Comparison of ENCODE assay signal across 12 cellular contexts in genomic region chr2:165471349-165471975, GRCh38. TPM values are rescaled to one million over a fixed set of nuclear protein-coding genes. Genes with fewer than 3 reads are reported as not detected.
DNase-seq lines count a peak whose midpoint lies in the region; TF ChIP-seq lines count a peak whose summit lies in the region.
"Had no signal": no experiment of that assay in that cellular context is flagged by ENCODE, and none has a peak within 500 bp of the region (broad histone marks: within the 10 kb centered on the region; RNA-seq: fewer than 3 reads in every experiment).

No MANE protein-coding gene starts in this region.

- peak overlapping the region; percentile 69 to 96 for H3K27ac ChIP-seq in SK-N-SH (ENCODE audit: low read depth in 2 of 2, low read length in 1 of 2)
- no peak overlapping the region for H3K27ac ChIP-seq in iPS-20b (ENCODE audit: low read length)
- H3K27ac ChIP-seq in stomach = no peak overlapping the region
- H3K27ac ChIP-seq: brain microvascular endothelial cell had no signal

- no peaks in the 10 kb centered on the region for H4K20me1 ChIP-seq in Loucy (ENCODE audit: insufficient read depth, low read length, poor library complexity, severe bottlenecking)
- H4K20me1 ChIP-seq in SK-N-SH (ENCODE audit: insufficient read depth) = no peaks in the 10 kb centered on the region

- H2AFZ ChIP-seq in Loucy (ENCODE audit: low read length) = no peak overlapping the region
- peak overlapping the region; percentile 49; the same call in 1 of the 2 replicates for H2AFZ ChIP-seq in SK-N-SH (ENCODE audit: low read depth)

- H3K79me2 ChIP-seq in Loucy (ENCODE audit: insufficient read depth, low read length) (no peaks in the 10 kb centered on the region), SK-N-SH (ENCODE audit: insufficient read depth) (peaks cover 16% of the 10 kb centered on the region)

- intact Hi-C loops in stomach (cut with DNase I; ENCODE audit: low total_unique reads) = no loop called here

- in situ Hi-C loops in KBM-7 (cut with MboI; ENCODE audit: low pct_unique_long_range_greater_than_20kb, low sequenced_read_pairs) = no loop called here

- peak; percentile 7 for DNase-seq in AG09309 (ENCODE audit: low read depth)
- peak; percentile 15 for DNase-seq in SK-N-SH
- no peak for DNase-seq in KBM-7
- no peak for DNase-seq in activated naive CD4-positive, alpha-beta T cell treated with anti-CD3 and anti-CD28 coated beads, Interleukin-2, amount 50 U/mL, for 16 hours
- no peak for DNase-seq in medulla oblongata (ENCODE audit: extremely low spot score)
- no peak for DNase-seq in stomach
- DNase-seq: activated CD4-positive, alpha-beta T cell treated with anti-CD3 and anti-CD28 coated beads, Interleukin-2, amount 10 ng/mL, durations not matched to agents 7 days and 5 days; brain microvascular endothelial cell; stimulated activated CD4-positive, alpha-beta T cell treated with anti-CD3 and anti-CD28 coated beads, Interleukin-4, amount 100 ng/mL, for 4 hours; T-helper 17 cell had no signal

- TF ChIP-seq EP300 in SK-N-SH (IDR thresholded peaks at IDR 0.05; ENCODE audit: borderline replicate concordance in 1 of 2, low read depth in 1 of 2, low read length in 1 of 2) (peak; percentile 24 to 87; a peak in 3 of 4 replicates), stomach (IDR thresholded peaks at IDR 0.05) (no peak)

- peaks cover 4% of the 10 kb centered on the region; the same call in 1 of the 2 replicates for H3F3A ChIP-seq in Loucy (ENCODE audit: low read depth)
- H3F3A ChIP-seq in SK-N-SH (replicated peaks; ENCODE audit: insufficient read depth) = peaks cover 6% of the 10 kb centered on the region

- TF ChIP-seq RAD21 in SK-N-SH (IDR thresholded peaks at IDR 0.05; ENCODE audit: low read length) = peak; percentile 33

- no peaks in the 10 kb centered on the region for H3K27me3 ChIP-seq in Loucy (ENCODE audit: insufficient read depth, low read length, poor library complexity, severe bottlenecking)
- H3K27me3 ChIP-seq in SK-N-SH (ENCODE audit: insufficient read depth) = no peaks in the 10 kb centered on the region
- H3K27me3 ChIP-seq in iPS-20b (ENCODE audit: insufficient read depth, low read length) = no peaks in the 10 kb centered on the region
- no peaks in the 10 kb centered on the region for H3K27me3 ChIP-seq in stomach
- H3K27me3 ChIP-seq: brain microvascular endothelial cell had no signal

- POLR2A ChIA-PET in SK-N-SH (lab: Yijun Ruan, JAX) = interaction anchor here (0.6 to 1.2 kb wide), 2 partner anchors 101 to 166 kb away, joined by 3 read pairs; no protein-coding TSS in a partner anchor

- CTCF ChIA-PET in SK-N-SH (lab: Yijun Ruan, JAX) = interaction anchor here (0.6 to 1.9 kb wide), 6 partner anchors 8 to 403 kb away, joined by 3 to 9 read pairs (median 4); no protein-coding TSS in a partner anchor

- H3K36me3 ChIP-seq in Loucy (ENCODE audit: insufficient read depth, low read length) (no peaks in the 10 kb centered on the region), SK-N-SH (replicated peaks in 1 of 2; ENCODE audit: control insufficient read depth in 1 of 2, insufficient read depth in 2 of 2, low read length in 1 of 2) (no peaks in the 10 kb centered on the region), iPS-20b (ENCODE audit: insufficient read depth, low read depth, low read length) (no peaks in the 10 kb centered on the region), stomach (no peaks in the 10 kb centered on the region)
- H3K36me3 ChIP-seq: brain microvascular endothelial cell had no signal

- WGBS in SK-N-SH (ENCODE audit: low lambda C conversion rate) = 3% methylated on average over 1 of the region's 1 CpG
- 9 to 30% (median 17%) methylated on average over 1 of the region's 1 CpG for WGBS in stomach, 5 donors

- no peak overlapping the region for H3K9ac ChIP-seq in Loucy (ENCODE audit: low read depth, low read length, poor library complexity, severe bottlenecking)
- H3K9ac ChIP-seq in SK-N-SH = peak overlapping the region; percentile 21; the same call in 1 of the 2 replicates
- H3K9ac ChIP-seq in iPS-20b (ENCODE audit: low read depth, low read length) = peak overlapping the region; percentile 1; the same call in 1 of the 2 replicates

- H3K4me1 ChIP-seq in Loucy (ENCODE audit: insufficient read depth, low read length, poor library complexity, severe bottlenecking) (peaks cover 54% of the 10 kb centered on the region), SK-N-SH (ENCODE audit: control insufficient read depth in 1 of 2, insufficient read depth in 2 of 2, low read depth in 1 of 2, low read length in 1 of 2) (peaks cover 29 to 47% of the 10 kb centered on the region in 2 experiments; a peak in 3 of 4 replicates), iPS-20b (ENCODE audit: insufficient read depth, low read length) (peaks cover 23% of the 10 kb centered on the region), stomach (peaks cover 0 to 22% (median 6%) of the 10 kb centered on the region in 4 donors)

- no peak for TF ChIP-seq POLR2A in stomach (IDR thresholded peaks at IDR 0.05)

- TF ChIP-seq CTCF in AG09309 (IDR thresholded peaks at IDR 0.05; ENCODE audit: control insufficient read depth, insufficient read depth, low read depth, low read length, missing control alignments) = no peak
- no peak for TF ChIP-seq CTCF in Loucy (conservative IDR thresholded peaks at IDR 0.05; ENCODE audit: low read length)
- TF ChIP-seq CTCF in SK-N-SH (IDR thresholded peaks at IDR 0.05) = no peak
- no peak for TF ChIP-seq CTCF in stomach (IDR thresholded peaks at IDR 0.05)

- H3K4me2 ChIP-seq in Loucy (ENCODE audit: low read depth, low read length, poor library complexity, severe bottlenecking) (peak overlapping the region; percentile 54), SK-N-SH (peak overlapping the region; percentile 76)

- no peaks in the 10 kb centered on the region for H3K9me3 ChIP-seq in Loucy (ENCODE audit: insufficient read depth, low read depth, low read length)
- H3K9me3 ChIP-seq in SK-N-SH = no peaks in the 10 kb centered on the region
- no peaks in the 10 kb centered on the region for H3K9me3 ChIP-seq in iPS-20b (ENCODE audit: insufficient read depth, low read depth, low read length)
- H3K9me3 ChIP-seq in stomach = no peaks in the 10 kb centered on the region

- no peak overlapping the region for H3K4me3 ChIP-seq in AG09309 (ENCODE audit: control insufficient read depth, low read depth, low read length)
- peak overlapping the region; percentile 15 for H3K4me3 ChIP-seq in Loucy (ENCODE audit: low read length, poor library complexity, severe bottlenecking)
- peak overlapping the region; percentile 46 to 66; a peak in 3 of 4 replicates for H3K4me3 ChIP-seq in SK-N-SH (ENCODE audit: low read depth in 2 of 2, low read length in 1 of 2)
- H3K4me3 ChIP-seq in iPS-20b (ENCODE audit: low read length) = peak overlapping the region; percentile 40; the same call in 1 of the 2 replicates
- no peak overlapping the region for H3K4me3 ChIP-seq in stomach

- no peaks in the 10 kb centered on the region for H3K9me2 ChIP-seq in Loucy (replicated peaks; ENCODE audit: low read depth, low read length)
- no peaks in the 10 kb centered on the region for H3K9me2 ChIP-seq in SK-N-SH

TF ChIP-seq in SK-N-SH, 30 proteins besides CTCF, POLR2A, EP300 and RAD21 (continues in another document):
- TF ChIP-seq ZBTB33 (IDR thresholded peaks at IDR 0.05; ENCODE audit: borderline replicate concordance, low read depth) (no peak), MXI1 (IDR thresholded peaks at IDR 0.05; ENCODE audit: low read depth, low read length) (peak; percentile 92), RCOR1 (IDR thresholded peaks at IDR 0.05; ENCODE audit: low read length) (peak; percentile 83), POLR2AphosphoS5 (IDR thresholded peaks at IDR 0.05; ENCODE audit: low read depth, low read length) (peak; percentile 49; the same call in 1 of the 2 replicates), CHD2 (IDR thresholded peaks at IDR 0.05; ENCODE audit: low read length, partially characterized antibody) (peak; percentile 71), TCF12 (IDR thresholded peaks at IDR 0.05) (peak; percentile 76), TEAD4 (IDR thresholded peaks at IDR 0.05; ENCODE audit: borderline replicate concordance, insufficient read depth) (peak; percentile 32; the same call in 1 of the 2 replicates), MAX (IDR thresholded peaks at IDR 0.05; ENCODE audit: low read depth) (0 out of 2 replicates have a peak, but pooled peaks have one; percentile 37), RFX5 (IDR thresholded peaks at IDR 0.05; ENCODE audit: low read length) (no peak; the same call in 1 of the 2 replicates), GATA2 (CRISPR knock-in tag; IDR thresholded peaks at IDR 0.05) (peak; percentile 88), USF2 (IDR thresholded peaks at IDR 0.05; ENCODE audit: borderline replicate concordance, low read depth, low read length) (no peak), NRF1 (IDR thresholded peaks at IDR 0.05; ENCODE audit: low read depth, low read length) (no peak)

RNA-seq across cellular contexts. Expression of gene CSRNP3, which starts 2.0 kb away (rescaled TPM):
- polyA plus RNA-seq in SK-N-SH (2012; rRNA removed) = 1.0 and 2.4 TPM in 2 replicates
- polyA plus RNA-seq in SK-N-SH (2012; cell fraction: cytosol; rRNA removed) = 1.9 and 2.8 TPM in 2 replicates
- 0.72 and 1.2 TPM in 2 replicates for polyA plus RNA-seq in SK-N-SH (2012; cell fraction: nucleus; rRNA removed)
- total RNA-seq in stomach = 1 to 10 TPM in 1 of 5 donors, under 1 TPM in 3, not detected in 1; under 0.01 to 9.9 (median 0.72) TPM
- polyA plus RNA-seq in stomach = 1 to 10 TPM in 1 of 3 donors, under 1 TPM in 2; 0.23 to 1.4 (median 0.31) TPM
- total RNA-seq: activated CD4-positive, alpha-beta T cell treated with anti-CD3 and anti-CD28 coated beads, Interleukin-2, amount 10 ng/mL, durations not matched to agents 7 days and 5 days; T-helper 17 cell had no signal

Comparison
In these comparisons a context has a peak if more than half of its experiments do, and no peak if none do; other contexts are left out.
1. DNase-seq: peak in AG09309 (single experiment) and SK-N-SH (single experiment); none in KBM-7 (single experiment), activated naive CD4-positive, alpha-beta T cell treated with anti-CD3 and anti-CD28 coated beads, Interleukin-2, amount 50 U/mL, for 16 hours (single experiment), medulla oblongata (single experiment) and stomach (single experiment).
2. H3K4me3 ChIP-seq: peak in Loucy (single experiment), SK-N-SH (2 of 2) and iPS-20b (single experiment); none in AG09309 (single experiment) and stomach (0 of 4).
3. H3K27ac ChIP-seq: peak in SK-N-SH (2 of 2); none in iPS-20b (single experiment) and stomach (0 of 5).